In the genomic region with DNA sequence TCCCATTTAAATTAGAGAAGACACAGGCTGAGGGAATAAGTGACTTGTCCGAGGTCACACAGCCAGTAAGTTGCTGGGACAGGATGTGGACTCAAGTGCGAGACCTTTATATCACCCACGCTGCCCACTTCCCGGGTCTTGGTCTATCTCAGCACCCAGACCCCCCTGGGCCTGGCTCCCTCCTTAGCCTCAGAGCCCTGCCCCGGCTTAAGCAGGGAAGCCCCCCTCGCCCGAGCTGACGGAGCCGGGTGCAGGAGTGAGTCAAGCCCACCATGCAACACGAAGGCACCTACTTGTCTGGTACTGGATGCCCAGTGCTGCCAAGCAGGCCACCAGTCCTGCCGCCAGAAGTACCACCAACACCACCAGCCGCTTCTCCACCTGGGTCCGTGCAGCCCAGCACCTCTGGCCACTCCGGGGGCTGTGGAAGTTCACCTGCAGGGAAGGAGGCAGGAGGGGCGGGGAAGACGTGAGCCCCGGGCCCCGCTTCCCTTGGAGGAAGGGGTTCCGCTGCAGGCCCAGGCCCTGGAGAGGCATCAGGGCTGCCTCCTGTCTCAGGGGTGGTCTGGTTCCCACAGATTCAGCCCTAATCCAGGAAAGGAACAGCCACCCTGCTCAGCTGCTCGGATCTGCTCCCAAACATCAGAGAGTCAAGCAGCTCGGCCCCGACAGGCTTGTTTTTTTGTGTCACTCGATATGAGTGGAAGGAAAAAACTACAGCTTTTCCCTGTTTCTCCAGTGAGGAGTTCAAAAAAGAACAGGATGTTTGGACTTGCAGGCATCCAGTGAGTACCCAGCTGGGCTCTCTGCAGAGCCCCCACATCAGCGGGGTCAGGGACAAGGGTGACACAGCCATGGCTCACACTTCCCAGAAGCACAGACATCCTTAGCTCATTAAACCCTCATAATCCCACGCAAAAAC, we compare ENCODE assay signal across 8 cellular contexts. TPM values are rescaled to one million over a fixed set of nuclear protein-coding genes. Genes with fewer than 3 reads are reported as not detected.
DNase-seq lines count a peak whose midpoint lies in the region; ATAC-seq and TF ChIP-seq lines count a peak whose summit lies in the region.

No MANE protein-coding gene starts in this region.

- no peaks in the 10 kb centered on the region for H3K27me3 ChIP-seq in CD8-positive, alpha-beta memory T cell (ENCODE audit: insufficient read depth, low read length, poor library complexity, severe bottlenecking)
- no peaks in the 10 kb centered on the region for H3K27me3 ChIP-seq in right atrium auricular region
- H3K27me3 ChIP-seq in SK-N-SH (ENCODE audit: insufficient read depth): no peaks in the 10 kb centered on the region

- peak overlapping the region; percentile 33 for H3K4me3 ChIP-seq in CD8-positive, alpha-beta memory T cell (ENCODE audit: low read length)
- peak overlapping the region in 1 of 2 donors; percentile 1 for H3K4me3 ChIP-seq in right atrium auricular region
- no peak overlapping the region for H3K4me3 ChIP-seq in SK-N-SH (ENCODE audit: low read depth in 2 of 2, low read length in 1 of 2)

- TF ChIP-seq RAD21 in SK-N-SH (IDR thresholded peaks at IDR 0.05; ENCODE audit: low read length): no peak

- peaks cover 6 to 43% (median 9%) of the 10 kb centered on the region in 3 donors for H3K36me3 Mint-ChIP-seq in CD8-positive, alpha-beta memory T cell
- H3K36me3 Mint-ChIP-seq in activated CD8-positive, alpha-beta T cell treated with anti-CD3 and anti-CD28 coated beads, Interleukin-2, amount 10 ng/mL, durations not matched to agents 7 days and 5 days (ENCODE audit: low read depth): peaks cover 31% of the 10 kb centered on the region

- DNase-seq in CD8-positive, alpha-beta memory T cell: peak in 3 of 5 donors; percentile 17 to 60 (median 34)
- no peak for DNase-seq in activated CD8-positive, alpha-beta T cell treated with anti-CD3 and anti-CD28 coated beads, Interleukin-2, amount 10 ng/mL, durations not matched to agents 7 days and 5 days
- DNase-seq in right atrium auricular region (ENCODE audit: low spot score) (no peak), sciatic nerve (ENCODE audit: low spot score) (no peak), NCI-H1417 treated with DMSO at 0.1 percent for 48 hours (lab: John Stamatoyannopoulos, UW) (no peak), SK-N-SH (no peak)

- peak overlapping the region; percentile 50 to 84 (median 73) for H3K4me3 Mint-ChIP-seq in CD8-positive, alpha-beta memory T cell
- peak overlapping the region; percentile 49 for H3K4me3 Mint-ChIP-seq in activated CD8-positive, alpha-beta T cell treated with anti-CD3 and anti-CD28 coated beads, Interleukin-2, amount 10 ng/mL, durations not matched to agents 7 days and 5 days

- H4K20me1 ChIP-seq in SK-N-SH (ENCODE audit: insufficient read depth): no peaks in the 10 kb centered on the region

- CTCF ChIA-PET in CD8-positive, alpha-beta memory T cell (lab: Charles Lee): interaction anchor here (0.9 to 3.0 kb wide), 8 partner anchors 9 to 89 kb away, joined by 3 to 41 read pairs (median 6); partner anchors contain the start of gene ECE1
- CTCF ChIA-PET in activated CD8-positive, alpha-beta T cell treated with anti-CD3 and anti-CD28 coated beads, Interleukin-2, amount 10 ng/mL, durations not matched to agents 7 days and 5 days (lab: Charles Lee): interaction anchor here (0.9 to 11.7 kb wide), 8 partner anchors 9 to 89 kb away, joined by 3 to 152 read pairs (median 7); no protein-coding TSS in a partner anchor
- CTCF ChIA-PET in SK-N-SH (lab: Yijun Ruan, JAX): interaction anchor here (1.0 to 3.5 kb wide), 6 partner anchors 9 to 394 kb away, joined by 3 to 16 read pairs (median 5); no protein-coding TSS in a partner anchor

- peaks cover 33% of the 10 kb centered on the region for H3K4me1 ChIP-seq in CD8-positive, alpha-beta memory T cell (ENCODE audit: insufficient read depth, low read length)
- peaks cover 0 to 57% of the 10 kb centered on the region in 2 donors for H3K4me1 ChIP-seq in right atrium auricular region
- H3K4me1 ChIP-seq in SK-N-SH (ENCODE audit: control insufficient read depth in 1 of 2, insufficient read depth in 2 of 2, low read depth in 1 of 2, low read length in 1 of 2): peaks cover 9 to 69% of the 10 kb centered on the region in 2 experiments; a peak in 2 of 4 replicates

- TF ChIP-seq CTCF in right atrium auricular region (IDR thresholded peaks at IDR 0.05) (no peak), SK-N-SH (IDR thresholded peaks at IDR 0.05) (no peak)

- no peaks in the 10 kb centered on the region for H3K9me3 ChIP-seq in CD8-positive, alpha-beta memory T cell (ENCODE audit: low read length)
- H3K9me3 ChIP-seq in right atrium auricular region: no peaks in the 10 kb centered on the region
- no peaks in the 10 kb centered on the region for H3K9me3 ChIP-seq in SK-N-SH

- no peaks in the 10 kb centered on the region for H3K9me3 Mint-ChIP-seq in CD8-positive, alpha-beta memory T cell
- H3K9me3 Mint-ChIP-seq in activated CD8-positive, alpha-beta T cell treated with anti-CD3 and anti-CD28 coated beads, Interleukin-2, amount 10 ng/mL, durations not matched to agents 7 days and 5 days (ENCODE audit: insufficient read depth): no peaks in the 10 kb centered on the region

- no peaks in the 10 kb centered on the region for H3K9me2 ChIP-seq in SK-N-SH

- no peak overlapping the region for H3K27ac ChIP-seq in CD8-positive, alpha-beta memory T cell (ENCODE audit: low read depth, low read length)
- peak overlapping the region; percentile 78 to 85 for H3K27ac ChIP-seq in right atrium auricular region
- H3K27ac ChIP-seq in SK-N-SH (ENCODE audit: low read depth in 2 of 2, low read length in 1 of 2): peak overlapping the region in 1 of 2 experiments; percentile 72; a peak in 2 of 4 replicates

- H3K4me2 ChIP-seq in SK-N-SH: no peak overlapping the region

- no peaks in the 10 kb centered on the region for H3K36me3 ChIP-seq in CD8-positive, alpha-beta memory T cell (ENCODE audit: insufficient read depth, low read length)
- H3K36me3 ChIP-seq in right atrium auricular region (peaks cover 14% of the 10 kb centered on the region), SK-N-SH (replicated peaks in 1 of 2; ENCODE audit: control insufficient read depth in 1 of 2, insufficient read depth in 2 of 2, low read length in 1 of 2) (peaks cover 4 to 11% of the 10 kb centered on the region in 2 experiments)

- peak overlapping the region; percentile 66 to 97 (median 94) for H3K27ac Mint-ChIP-seq in CD8-positive, alpha-beta memory T cell
- peak overlapping the region; percentile 94 for H3K27ac Mint-ChIP-seq in activated CD8-positive, alpha-beta T cell treated with anti-CD3 and anti-CD28 coated beads, Interleukin-2, amount 10 ng/mL, durations not matched to agents 7 days and 5 days

- WGBS in SK-N-SH (ENCODE audit: low lambda C conversion rate): 91% methylated on average over 9 of the region's 25 CpGs

- H2AFZ ChIP-seq in SK-N-SH (ENCODE audit: low read depth): no peak overlapping the region

- no peak for ATAC-seq in activated CD8-positive, alpha-beta T cell treated with anti-CD3 and anti-CD28 coated beads, Interleukin-2, amount 10 ng/mL, durations not matched to agents 7 days and 5 days
- ATAC-seq in sciatic nerve: peak; percentile 45
- ATAC-seq in GM21737 (IDR thresholded peaks at IDR 0.05; ENCODE audit: unreplicated experiment): no peak
- no peak for ATAC-seq in GM19395 (IDR thresholded peaks at IDR 0.05; ENCODE audit: unreplicated experiment)

- H3K27me3 Mint-ChIP-seq in CD8-positive, alpha-beta memory T cell: no peaks in the 10 kb centered on the region
- no peaks in the 10 kb centered on the region for H3K27me3 Mint-ChIP-seq in activated CD8-positive, alpha-beta T cell treated with anti-CD3 and anti-CD28 coated beads, Interleukin-2, amount 10 ng/mL, durations not matched to agents 7 days and 5 days (ENCODE audit: low read depth)

- no peaks in the 10 kb centered on the region for H3K79me2 ChIP-seq in SK-N-SH (ENCODE audit: insufficient read depth)

- peaks cover 43 to 62% (median 49%) of the 10 kb centered on the region in 3 donors for H3K4me1 Mint-ChIP-seq in CD8-positive, alpha-beta memory T cell
- H3K4me1 Mint-ChIP-seq in activated CD8-positive, alpha-beta T cell treated with anti-CD3 and anti-CD28 coated beads, Interleukin-2, amount 10 ng/mL, durations not matched to agents 7 days and 5 days (ENCODE audit: low read depth): peaks cover 48% of the 10 kb centered on the region

- intact Hi-C loops in sciatic nerve (cut with DNase I): no loop called here

- POLR2A ChIA-PET in CD8-positive, alpha-beta memory T cell (lab: Charles Lee): interaction anchor here (1.2 to 3.0 kb wide), 3 partner anchors 8 to 56 kb away, joined by 4 to 22 read pairs (median 6); no protein-coding TSS in a partner anchor
- POLR2A ChIA-PET in activated CD8-positive, alpha-beta T cell treated with anti-CD3 and anti-CD28 coated beads, Interleukin-2, amount 10 ng/mL, durations not matched to agents 7 days and 5 days (lab: Charles Lee): interaction anchor here (1.3 to 1.9 kb wide), 2 partner anchors 13 to 46 kb away, joined by 3 to 14 read pairs; no protein-coding TSS in a partner anchor
- POLR2A ChIA-PET in SK-N-SH (lab: Yijun Ruan, JAX): no interaction called here

- TF ChIP-seq EP300 in SK-N-SH (IDR thresholded peaks at IDR 0.05; ENCODE audit: borderline replicate concordance in 1 of 2, low read depth in 1 of 2, low read length in 1 of 2): no peak

- no peaks in the 10 kb centered on the region for H3F3A ChIP-seq in SK-N-SH (replicated peaks; ENCODE audit: insufficient read depth)

- no peak overlapping the region for H3K9ac ChIP-seq in SK-N-SH

TF ChIP-seq in SK-N-SH, 30 proteins besides CTCF, POLR2A, EP300 and RAD21 (continues in another document):
- TF ChIP-seq, protein P1, sequence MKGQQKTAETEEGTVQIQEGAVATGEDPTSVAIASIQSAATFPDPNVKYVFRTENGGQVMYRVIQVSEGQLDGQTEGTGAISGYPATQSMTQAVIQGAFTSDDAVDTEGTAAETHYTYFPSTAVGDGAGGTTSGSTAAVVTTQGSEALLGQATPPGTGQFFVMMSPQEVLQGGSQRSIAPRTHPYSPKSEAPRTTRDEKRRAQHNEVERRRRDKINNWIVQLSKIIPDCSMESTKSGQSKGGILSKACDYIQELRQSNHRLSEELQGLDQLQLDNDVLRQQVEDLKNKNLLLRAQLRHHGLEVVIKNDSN (IDR thresholded peaks at IDR 0.05; ENCODE audit: borderline replicate concordance, low read depth): no peak
- TF ChIP-seq FOXM1 (IDR thresholded peaks at IDR 0.05; ENCODE audit: low read depth): no peak

RNA-seq across cellular contexts. Expression of gene ECE1, which starts 11.1 kb away (rescaled TPM):
- total RNA-seq in CD8-positive, alpha-beta memory T cell: 10 to 100 TPM; 78.2 to 88.4 TPM
- 41.5 TPM for polyA plus RNA-seq in CD8-positive, alpha-beta memory T cell
- 10 to 100 TPM; 70.9 to 72.5 TPM for total RNA-seq in activated CD8-positive, alpha-beta T cell treated with anti-CD3 and anti-CD28 coated beads, Interleukin-2, amount 10 ng/mL, durations not matched to agents 7 days and 5 days
- total RNA-seq in right atrium auricular region: 100 to 1,000 TPM in 1 of 2 donors, 10 to 100 TPM in 1; 83.7 to 152 TPM
- total RNA-seq in sciatic nerve: 117 TPM
- 62.3 and 96.6 TPM in 2 replicates for polyA plus RNA-seq in SK-N-SH (2012; rRNA removed)
- polyA plus RNA-seq in SK-N-SH (2012; cell fraction: cytosol; rRNA removed): 48.1 and 60.4 TPM in 2 replicates
- polyA plus RNA-seq in SK-N-SH (2012; cell fraction: nucleus; rRNA removed): 53.0 and 69.9 TPM in 2 replicates

Comparison
In these comparisons a context has a peak if more than half of its experiments do, and no peak if none do; other contexts are left out.
1. DNase-seq: peak in CD8-positive, alpha-beta memory T cell (3 of 5); none in activated CD8-positive, alpha-beta T cell treated with anti-CD3 and anti-CD28 coated beads, Interleukin-2, amount 10 ng/mL, durations not matched to agents 7 days and 5 days (single experiment), right atrium auricular region (single experiment), sciatic nerve (single experiment), NCI-H1417 treated with DMSO at 0.1 percent for 48 hours (single experiment) and SK-N-SH (single experiment).